ENCODE assay signal across 10 cellular contexts in genomic region chr1:183195146-183195571, GRCh38. TPM values are rescaled to one million over a fixed set of nuclear protein-coding genes. Genes with fewer than 3 reads are reported as not detected.
DNase-seq lines count a peak whose midpoint lies in the region; ATAC-seq, FAIRE-seq and TF ChIP-seq lines count a peak whose summit lies in the region.
"Had no signal": no experiment of that assay in that cellular context is flagged by ENCODE, and none has a peak within 500 bp of the region (broad histone marks: within the 10 kb centered on the region; RNA-seq: fewer than 3 reads in every experiment).

No MANE protein-coding gene starts in this region.

- TF ChIP-seq POLR2A in A549 (IDR thresholded peaks at IDR 0.05; ENCODE audit: low read length) = no peak

- CTCF ChIA-PET in A549 (lab: Yijun Ruan, JAX) = interaction anchor here (0.6 to 1.0 kb wide), 2 partner anchors 9 to 1824 kb away, joined by 3 read pairs; partner anchors contain the start of gene LAMC2

- FAIRE-seq in A549 (lab: Jason Lieb, UNC) = no peak
- FAIRE-seq: islet of Langerhans had no signal

- TF ChIP-seq EP300 in A549 (IDR thresholded peaks at IDR 0.05) = no peak

- 8% methylated on average over 3 of the region's 3 CpGs for WGBS in A549 (ENCODE audit: missing lambda C conversion rate)

- TF ChIP-seq CTCF in A549 (IDR thresholded peaks at IDR 0.05) = no peak

- DNase-seq in A549 (ENCODE audit: low read depth in 1 of 2, low spot score in 1 of 2) (peak; percentile 18 to 42), amniotic epithelial cell (ENCODE audit: low read depth) (peak; percentile 23), GF-D8 (lab: John Stamatoyannopoulos, UW) (no peak), NCI-H345 (lab: John Stamatoyannopoulos, UW) (no peak), NCI-H1048 (lab: John Stamatoyannopoulos, UW) (no peak)
- DNase-seq in activated CD4-positive, alpha-beta T cell treated with anti-CD3 and anti-CD28 coated beads for 48 hours = no peak
- DNase-seq: activated B cell treated with CpG ODN at 0.5 μM for 24 hours had no signal

- H3K4me1 ChIP-seq in A549 = peaks cover 16% of the 10 kb centered on the region

- POLR2A ChIA-PET in A549 (lab: Yijun Ruan, JAX) = no interaction called here

- H3K4me2 ChIP-seq in A549 = peak overlapping the region; percentile 45

- H3K9me3 ChIP-seq in A549 = no peaks in the 10 kb centered on the region

- peak overlapping the region in 1 of 2 experiments; percentile 23; a peak in 1 of 6 replicates for H3K27ac ChIP-seq in A549

- no peak for TF ChIP-seq RAD21 in A549 (conservative IDR thresholded peaks at IDR 0.05 in 1 of 2, IDR thresholded peaks at IDR 0.05 in 1 of 2)

- ATAC-seq in A549 = peak; percentile 64 to 80
- ATAC-seq in GM19372 (IDR thresholded peaks at IDR 0.05; ENCODE audit: low read depth, unreplicated experiment) = peak; percentile 36
- peak; percentile 34 for ATAC-seq in HG03159 (IDR thresholded peaks at IDR 0.05; ENCODE audit: unreplicated experiment)

- no peak overlapping the region for H3K4me3 ChIP-seq in A549

TF ChIP-seq in A549, 52 proteins besides CTCF, POLR2A, EP300 and RAD21:
- TF ChIP-seq BHLHE40 (IDR thresholded peaks at IDR 0.05; ENCODE audit: low read depth, low read length) (no peak), FOSL2 (IDR thresholded peaks at IDR 0.05) (no peak), FOSL2 (CRISPR knock-in tag; IDR thresholded peaks at IDR 0.05) (peak; percentile 7; the same call in 1 of the 2 replicates)

RNA-seq across cellular contexts. Expression of gene LAMC2, which starts 9.1 kb away (rescaled TPM):
- polyA plus RNA-seq in A549 (2011; rRNA removed) (24.1 and 27.1 TPM in 2 replicates), A549 (2017; fragmentation: RNase III; extraction: RNeasy Plus Mini Kit Qiagen cat#74134 plus additional on column Dnase treatment) (8.5 to 11.4 TPM (median 9.6 TPM) in 3 replicates)
- polyA plus RNA-seq in A549 (2012; cell fraction: cytosol; rRNA removed) = 4.7 and 5.7 TPM in 2 replicates
- polyA plus RNA-seq in A549 (2012; cell fraction: nucleus; rRNA removed) = 14.6 and 17.1 TPM in 2 replicates
- polyA minus RNA-seq in A549 (2011; rRNA and poly(A)+ RNA removed) = 23.6 and 28.6 TPM in 2 replicates

Comparison
In these comparisons a context has a peak if more than half of its experiments do, and no peak if none do; other contexts are left out.
1. DNase-seq: peak in A549 (2 of 2) and amniotic epithelial cell (single experiment); none in GF-D8 (single experiment), NCI-H345 (single experiment), NCI-H1048 (single experiment) and activated CD4-positive, alpha-beta T cell treated with anti-CD3 and anti-CD28 coated beads for 48 hours (single experiment).
2. Peak in every context shown above with its lines, with median percentiles within 50 percentile points of each other: ATAC-seq.